19 cellular contexts compared by ENCODE assay signal in the genomic region with DNA sequence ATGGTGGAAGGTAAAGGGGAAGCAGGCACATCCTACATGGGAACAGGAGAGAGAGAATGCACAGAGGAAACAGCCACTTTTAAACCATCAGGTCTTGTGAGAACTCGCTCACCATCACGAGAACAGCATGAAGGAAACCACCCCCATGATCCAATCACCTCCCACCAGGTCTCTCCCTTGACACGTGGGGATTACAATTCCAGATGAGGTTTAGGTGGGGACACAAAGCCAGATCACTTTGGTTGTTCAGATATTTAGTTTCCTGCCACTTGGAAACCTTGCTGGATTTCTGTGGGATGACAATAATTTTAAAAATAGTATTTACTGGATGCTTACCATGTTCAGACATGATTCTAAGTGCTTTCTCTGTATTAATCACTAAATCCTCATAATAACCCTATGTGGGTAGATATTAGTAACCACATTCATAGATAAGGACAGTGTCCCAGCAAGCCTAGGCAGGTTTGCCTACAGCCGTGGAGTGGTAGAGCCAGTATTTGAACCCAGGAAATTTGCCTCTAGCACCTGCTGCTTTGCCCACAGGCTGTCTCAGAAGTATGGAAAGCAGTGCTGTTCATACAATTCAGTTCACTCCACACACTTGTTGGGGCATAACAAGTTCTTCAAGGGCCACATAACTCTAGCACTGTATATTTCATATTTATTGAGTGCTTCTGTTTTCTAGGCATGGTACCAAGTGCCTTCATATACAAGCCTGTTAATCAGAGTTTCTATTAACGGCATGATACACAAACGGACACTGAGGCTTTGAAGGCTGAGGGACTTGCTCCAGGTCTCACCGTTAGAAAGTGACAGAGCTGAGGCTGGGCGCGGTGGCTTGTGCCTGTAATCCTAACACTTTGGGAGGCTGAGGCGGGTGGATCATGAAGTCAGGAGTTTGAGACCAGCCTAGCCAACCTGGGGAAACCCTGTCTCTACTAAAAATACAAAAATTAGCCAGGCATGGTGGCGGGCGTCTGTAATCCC. TPM values are rescaled to one million over a fixed set of nuclear protein-coding genes. Genes with fewer than 3 reads are reported as not detected.
DNase-seq lines count a peak whose midpoint lies in the region; ATAC-seq, FAIRE-seq and TF ChIP-seq lines count a peak whose summit lies in the region.
"Had no signal": no experiment of that assay in that cellular context is flagged by ENCODE, and none has a peak within 500 bp of the region (broad histone marks: within the 10 kb centered on the region; RNA-seq: fewer than 3 reads in every experiment).

No MANE protein-coding gene starts in this region.

- FAIRE-seq in astrocyte (lab: Jason Lieb, UNC) = no peak

- no peaks in the 10 kb centered on the region for H3K79me2 ChIP-seq in astrocyte (ENCODE audit: insufficient read depth, low read length)

- H4K20me1 ChIP-seq in astrocyte (ENCODE audit: insufficient read depth, low read length) = no peaks in the 10 kb centered on the region

- DNase-seq in DMS79 treated with DMSO at 0.1 percent for 48 hours (lab: John Stamatoyannopoulos, UW) = peak; percentile 79
- peak; percentile 13 for DNase-seq in astrocyte (ENCODE audit: low read depth)
- no peak for DNase-seq in heart right ventricle
- DNase-seq in stimulated activated CD4-positive, alpha-beta T cell treated with anti-CD3 and anti-CD28 coated beads, Interleukin-12 subunit alpha, Interleukin-12 subunit beta, amount 100 ng/mL, for 4 hours = no peak
- DNase-seq in testis = no peak
- no peak for DNase-seq in activated CD4-positive, alpha-beta T cell treated with anti-CD3 and anti-CD28 coated beads for 48 hours
- DNase-seq: COR-L47, DMS153, GM23248, MG63, NCI-H1417, NCI-H1930, NCI-H69, PC-3, SK-N-SH had no signal

- no peak for TF ChIP-seq CTCF in astrocyte (IDR thresholded peaks at IDR 0.05; ENCODE audit: insufficient read depth, low read depth, low read length)
- TF ChIP-seq CTCF in heart right ventricle (IDR thresholded peaks at IDR 0.05) = no peak
- TF ChIP-seq CTCF in testis (IDR thresholded peaks at IDR 0.05) = no peak

- intact Hi-C loops in heart right ventricle (cut with DNase I) = no loop called here
- intact Hi-C loops in testis (cut with DNase I; ENCODE audit: low total_unique reads) = no loop called here

- H3K36me3 ChIP-seq in astrocyte (ENCODE audit: insufficient read depth, low read length) (no peaks in the 10 kb centered on the region), heart right ventricle (no peaks in the 10 kb centered on the region), testis (ENCODE audit: low read depth, missing control alignments) (no peaks in the 10 kb centered on the region)
- H3K36me3 ChIP-seq: MG63 had no signal

- no peak overlapping the region for H2AFZ ChIP-seq in astrocyte (ENCODE audit: low read depth, low read length)
- H2AFZ ChIP-seq: GM23248 had no signal

- H3K4me3 ChIP-seq in astrocyte (ENCODE audit: insufficient read depth, low read depth, low read length) (no peak overlapping the region), heart right ventricle (no peak overlapping the region), testis (no peak overlapping the region)
- H3K4me3 ChIP-seq: GM23248, MG63 had no signal

- no peak overlapping the region for H3K27ac ChIP-seq in astrocyte (ENCODE audit: low read depth, low read length)
- H3K27ac ChIP-seq in heart right ventricle = peak overlapping the region in 5 of 10 donors; percentile 34 to 70 (median 55)
- no peak overlapping the region for H3K27ac ChIP-seq in testis
- H3K27ac ChIP-seq: GM23248, KMS-11 had no signal

- H3K9me3 Mint-ChIP-seq in astrocyte (ENCODE audit: unreplicated experiment) = no peaks in the 10 kb centered on the region

- peaks cover 2% of the 10 kb centered on the region for H3K36me3 Mint-ChIP-seq in astrocyte (ENCODE audit: low read depth, unreplicated experiment)
- H3K36me3 Mint-ChIP-seq: CD14-positive monocyte had no signal

- H3K9me3 ChIP-seq in astrocyte (ENCODE audit: insufficient read depth, low read depth, low read length) (no peaks in the 10 kb centered on the region), heart right ventricle (no peaks in the 10 kb centered on the region), testis (no peaks in the 10 kb centered on the region)
- H3K9me3 ChIP-seq: MG63, SK-N-SH had no signal

- H3K4me1 ChIP-seq in astrocyte (ENCODE audit: insufficient read depth, low read length) (peaks cover 20% of the 10 kb centered on the region), heart right ventricle (peaks cover 0 to 20% (median 10%) of the 10 kb centered on the region in 9 donors), testis (no peaks in the 10 kb centered on the region)

- H3K27me3 ChIP-seq in astrocyte (ENCODE audit: insufficient read depth, low read length) (no peaks in the 10 kb centered on the region), heart right ventricle (no peaks in the 10 kb centered on the region), testis (no peaks in the 10 kb centered on the region)
- H3K27me3 ChIP-seq: MG63 had no signal

- H3K27ac Mint-ChIP-seq in astrocyte (ENCODE audit: unreplicated experiment) = no peak overlapping the region
- H3K27ac Mint-ChIP-seq: CD14-positive monocyte had no signal

- H3K4me1 Mint-ChIP-seq in astrocyte (ENCODE audit: low read depth, unreplicated experiment) = peaks cover 33% of the 10 kb centered on the region
- H3K4me1 Mint-ChIP-seq: CD14-positive monocyte had no signal

- peak; percentile 42 for ATAC-seq in HG02870 (IDR thresholded peaks at IDR 0.05; ENCODE audit: unreplicated experiment)
- ATAC-seq in heart right ventricle = peak in 6 of 8 donors; percentile 30 to 72 (median 50)
- ATAC-seq in GM21360 (IDR thresholded peaks at IDR 0.05; ENCODE audit: unreplicated experiment) = no peak
- ATAC-seq: PC-3 had no signal

- no peaks in the 10 kb centered on the region for H3K27me3 Mint-ChIP-seq in astrocyte (ENCODE audit: low read depth, unreplicated experiment)

- no peak overlapping the region for H3K9ac ChIP-seq in astrocyte (ENCODE audit: low read length)
- H3K9ac ChIP-seq: GM23248, KMS-11, SK-N-SH had no signal

- TF ChIP-seq POLR2A in testis (IDR thresholded peaks at IDR 0.05) = no peak

- WGBS in heart right ventricle, 2 donors = 56 to 58% methylated on average over 12 of the region's 12 CpGs
- 78 to 85% methylated on average over 12 of the region's 12 CpGs for WGBS in testis, 2 donors

- H3K4me2 ChIP-seq in astrocyte (ENCODE audit: low read length) = no peak overlapping the region
- H3K4me2 ChIP-seq: KMS-11, SK-N-SH had no signal

- H3K4me3 Mint-ChIP-seq in astrocyte (ENCODE audit: unreplicated experiment) = no peak overlapping the region
- H3K4me3 Mint-ChIP-seq: CD14-positive monocyte had no signal

RNA-seq across cellular contexts. Expression of gene TLL2, which starts 8.3 kb away (rescaled TPM):
- 7.6 and 9.6 TPM in 2 replicates for total RNA-seq in astrocyte
- 1 to 10 TPM; 2.8 to 9.2 (median 6.9) TPM for total RNA-seq in heart right ventricle
- polyA plus RNA-seq in heart right ventricle = 1 to 10 TPM; 2.3 to 8.4 TPM
- under 1 TPM; 0.39 to 0.68 TPM for total RNA-seq in testis
- 0.67 TPM for polyA plus RNA-seq in testis (ENCODE audit: insufficient read depth, low read depth, low replicate concordance)
- polyA plus RNA-seq: CD14-positive monocyte had no signal

Comparison
In these comparisons a context has a peak if more than half of its experiments do, and no peak if none do; other contexts are left out.
1. DNase-seq: peak in DMS79 treated with DMSO at 0.1 percent for 48 hours (single experiment) and astrocyte (single experiment); none in heart right ventricle (0 of 2), stimulated activated CD4-positive, alpha-beta T cell treated with anti-CD3 and anti-CD28 coated beads, Interleukin-12 subunit alpha, Interleukin-12 subunit beta, amount 100 ng/mL, for 4 hours (single experiment), testis (single experiment) and activated CD4-positive, alpha-beta T cell treated with anti-CD3 and anti-CD28 coated beads for 48 hours (single experiment).